In the genomic region with DNA sequence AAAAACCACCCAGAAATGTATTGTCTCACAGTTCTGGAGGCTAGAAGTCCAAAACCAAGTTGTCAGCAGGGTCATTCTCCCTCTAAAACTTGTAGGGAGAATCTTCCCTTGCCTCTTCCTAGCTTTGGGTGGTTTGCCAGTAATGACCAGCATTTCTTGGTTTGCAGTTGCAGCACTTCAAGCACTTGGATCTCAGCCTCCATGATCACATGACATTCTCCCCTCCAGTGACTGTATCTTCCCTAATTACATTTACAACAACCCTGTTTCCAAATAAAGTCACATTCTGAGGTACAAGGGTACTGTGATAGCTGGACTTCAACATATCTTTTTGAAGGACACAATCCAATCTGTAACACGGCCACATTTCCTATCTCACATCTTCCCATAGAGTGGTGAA, we compare ENCODE assay signal across 1 cellular context.
TF ChIP-seq lines count a peak whose summit lies in the region.

No MANE protein-coding gene starts in this region.

TF ChIP-seq in IMR-90, 13 proteins besides CTCF, POLR2A, EP300 and RAD21:
- TF ChIP-seq RCOR1 (IDR thresholded peaks at IDR 0.05; ENCODE audit: insufficient replicate concordance, low read length): no peak
- no peak for TF ChIP-seq BHLHE40 (IDR thresholded peaks at IDR 0.05; ENCODE audit: low read depth, low read length)
- TF ChIP-seq, protein P1, sequence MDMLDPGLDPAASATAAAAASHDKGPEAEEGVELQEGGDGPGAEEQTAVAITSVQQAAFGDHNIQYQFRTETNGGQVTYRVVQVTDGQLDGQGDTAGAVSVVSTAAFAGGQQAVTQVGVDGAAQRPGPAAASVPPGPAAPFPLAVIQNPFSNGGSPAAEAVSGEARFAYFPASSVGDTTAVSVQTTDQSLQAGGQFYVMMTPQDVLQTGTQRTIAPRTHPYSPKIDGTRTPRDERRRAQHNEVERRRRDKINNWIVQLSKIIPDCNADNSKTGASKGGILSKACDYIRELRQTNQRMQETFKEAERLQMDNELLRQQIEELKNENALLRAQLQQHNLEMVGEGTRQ (IDR thresholded peaks at IDR 0.05; ENCODE audit: low read depth, low read length): peak; percentile 12; the same call in 1 of the 2 replicates
